Comparison of ENCODE assay signal across 13 cellular contexts in genomic region chr17:17826942-17827785, GRCh38. TPM values are rescaled to one million over a fixed set of nuclear protein-coding genes. Genes with fewer than 3 reads are reported as not detected.
A peak's percentile ranks its signal among the peaks of the same experiment; 100 is the strongest.
DNase-seq lines count a peak whose midpoint lies in the region; ATAC-seq, FAIRE-seq and TF ChIP-seq lines count a peak whose summit lies in the region.
"Had no signal": no experiment of that assay in that cellular context is flagged by ENCODE, and none has a peak within 500 bp of the region (broad histone marks: within the 10 kb centered on the region; RNA-seq: fewer than 3 reads in every experiment).

No MANE protein-coding gene starts in this region.

- no peak for TF ChIP-seq CTCF in activated CD8-positive, alpha-beta T cell treated with anti-CD3 and anti-CD28 coated beads for 36 hours (IDR thresholded peaks at IDR 0.05)
- no peak for TF ChIP-seq CTCF in keratinocyte (optimal IDR thresholded peaks at IDR 0.05 in 1 of 3, IDR thresholded peaks at IDR 0.05 in 1 of 3, conservative IDR thresholded peaks at IDR 0.05 in 1 of 3; ENCODE audit: extremely low read depth in 1 of 3, insufficient read depth in 2 of 3, low read length in 3 of 3)
- no peak for TF ChIP-seq CTCF in stomach (IDR thresholded peaks at IDR 0.05)

- peak overlapping the region; percentile 47 for H3K4me3 Mint-ChIP-seq in activated T-cell treated with anti-CD3 and anti-CD28 coated beads, Interleukin-2, amount 50 U/mL, for 24 hours
- no peak overlapping the region for H3K4me3 Mint-ChIP-seq in activated T-cell treated with anti-CD3 and anti-CD28 coated beads, Interleukin-2, amount 50 U/mL, for 4 hours
- H3K4me3 Mint-ChIP-seq in activated CD8-positive, alpha-beta T cell treated with anti-CD3 and anti-CD28 coated beads for 36 hours, result peak overlapping the region; percentile 31
- H3K4me3 Mint-ChIP-seq: endodermal cell had no signal

- H3K4me2 ChIP-seq in keratinocyte (ENCODE audit: control insufficient read depth, extremely low read depth, insufficient read depth, low read depth, low read length), result no peak overlapping the region

- no peak for ATAC-seq in activated T-cell treated with anti-CD3 and anti-CD28 coated beads, Interleukin-2, amount 50 U/mL, for 4 hours
- no peak for ATAC-seq in activated CD8-positive, alpha-beta T cell treated with anti-CD3 and anti-CD28 coated beads for 36 hours
- ATAC-seq in GM18870 (IDR thresholded peaks at IDR 0.05; ENCODE audit: unreplicated experiment), result no peak

- H3K36me3 ChIP-seq in keratinocyte (ENCODE audit: control insufficient read depth in 2 of 2, extremely low read depth in 1 of 2, insufficient read depth in 2 of 2, low read length in 2 of 2) (peaks cover 15 to 28% of the 10 kb centered on the region in 2 experiments), stomach (peaks cover 0 to 9% (median 0%) of the 10 kb centered on the region in 4 donors)

- H3K27ac ChIP-seq in keratinocyte (ENCODE audit: control insufficient read depth, insufficient read depth, low read length) (peak overlapping the region; percentile 22), stomach (peak overlapping the region in 3 of 5 donors; percentile 87 to 94 (median 88))

- no peak overlapping the region for H3K4me3 ChIP-seq in keratinocyte (ENCODE audit: control insufficient read depth in 2 of 3, extremely low read depth in 1 of 3, insufficient read depth in 2 of 3, low read depth in 1 of 3, low read length in 3 of 3)
- H3K4me3 ChIP-seq in stomach, result no peak overlapping the region

- no peak for DNase-seq in activated T-cell treated with anti-CD3 and anti-CD28 coated beads, Interleukin-2, amount 50 U/mL, for 24 hours
- no peak for DNase-seq in activated T-cell treated with anti-CD3 and anti-CD28 coated beads, Interleukin-2, amount 50 U/mL, for 4 hours
- DNase-seq in activated CD8-positive, alpha-beta T cell treated with anti-CD3 and anti-CD28 coated beads for 36 hours, result no peak
- DNase-seq in keratinocyte (ENCODE audit: low read depth, low spot score), result no peak
- no peak for DNase-seq in stomach
- DNase-seq in T1000 (lab: John Stamatoyannopoulos, UW), result no peak
- no peak for DNase-seq in GDM1 (lab: John Stamatoyannopoulos, UW)
- DNase-seq: EL; endodermal cell; hippocampal formation; NCI-H187 treated with DMSO at 0.1 percent for 48 hours; NK-92 treated with Interleukin-12 subunit alpha and Interleukin-12 subunit beta, amount 100 ng/mL, for 24 hours had no signal

- peaks cover 58% of the 10 kb centered on the region for H3K4me1 ChIP-seq in keratinocyte (ENCODE audit: control insufficient read depth, extremely low read depth, insufficient read depth, low read length)
- peaks cover 76 to 97% (median 90%) of the 10 kb centered on the region in 4 donors for H3K4me1 ChIP-seq in stomach

- H3K27me3 ChIP-seq in keratinocyte (ENCODE audit: control insufficient read depth, extremely low read depth, insufficient read depth, low read length), result no peaks in the 10 kb centered on the region
- no peaks in the 10 kb centered on the region for H3K27me3 ChIP-seq in stomach

- peaks cover 75% of the 10 kb centered on the region for H3K36me3 Mint-ChIP-seq in activated T-cell treated with anti-CD3 and anti-CD28 coated beads, Interleukin-2, amount 50 U/mL, for 24 hours (ENCODE audit: low read depth)
- H3K36me3 Mint-ChIP-seq in activated T-cell treated with anti-CD3 and anti-CD28 coated beads, Interleukin-2, amount 50 U/mL, for 4 hours (ENCODE audit: insufficient read depth), result peaks cover under 1% of the 10 kb centered on the region
- peaks cover 48% of the 10 kb centered on the region for H3K36me3 Mint-ChIP-seq in activated CD8-positive, alpha-beta T cell treated with anti-CD3 and anti-CD28 coated beads for 36 hours (ENCODE audit: low read depth)

- no peaks in the 10 kb centered on the region for H3K27me3 Mint-ChIP-seq in activated T-cell treated with anti-CD3 and anti-CD28 coated beads, Interleukin-2, amount 50 U/mL, for 24 hours
- H3K27me3 Mint-ChIP-seq in activated T-cell treated with anti-CD3 and anti-CD28 coated beads, Interleukin-2, amount 50 U/mL, for 4 hours (ENCODE audit: low read depth), result no peaks in the 10 kb centered on the region
- H3K27me3 Mint-ChIP-seq in activated CD8-positive, alpha-beta T cell treated with anti-CD3 and anti-CD28 coated beads for 36 hours, result no peaks in the 10 kb centered on the region

- peak overlapping the region; percentile 96 for H3K27ac Mint-ChIP-seq in activated T-cell treated with anti-CD3 and anti-CD28 coated beads, Interleukin-2, amount 50 U/mL, for 24 hours
- peak overlapping the region; percentile 95 for H3K27ac Mint-ChIP-seq in activated CD8-positive, alpha-beta T cell treated with anti-CD3 and anti-CD28 coated beads for 36 hours

- CTCF ChIA-PET in activated CD8-positive, alpha-beta T cell treated with anti-CD3 and anti-CD28 coated beads for 36 hours (lab: Charles Lee), result interaction anchor here (0.9 to 4.0 kb wide), 5 partner anchors 9 to 34 kb away, joined by 3 to 15 read pairs (median 3); partner anchors contain the start of gene SREBF1

- no peak overlapping the region for H3K9ac ChIP-seq in keratinocyte (ENCODE audit: control insufficient read depth, extremely low read depth, insufficient read depth, low read length)

- no peaks in the 10 kb centered on the region for H3K9me3 Mint-ChIP-seq in activated T-cell treated with anti-CD3 and anti-CD28 coated beads, Interleukin-2, amount 50 U/mL, for 24 hours
- no peaks in the 10 kb centered on the region for H3K9me3 Mint-ChIP-seq in activated T-cell treated with anti-CD3 and anti-CD28 coated beads, Interleukin-2, amount 50 U/mL, for 4 hours
- no peaks in the 10 kb centered on the region for H3K9me3 Mint-ChIP-seq in activated CD8-positive, alpha-beta T cell treated with anti-CD3 and anti-CD28 coated beads for 36 hours
- H3K9me3 Mint-ChIP-seq: endodermal cell had no signal

- H3K9me1 ChIP-seq in keratinocyte (ENCODE audit: control insufficient read depth, extremely low read depth, insufficient read depth, low read length), result peaks cover 4% of the 10 kb centered on the region

- peaks cover 84% of the 10 kb centered on the region for H3K4me1 Mint-ChIP-seq in activated T-cell treated with anti-CD3 and anti-CD28 coated beads, Interleukin-2, amount 50 U/mL, for 24 hours (ENCODE audit: low read depth)
- H3K4me1 Mint-ChIP-seq in activated T-cell treated with anti-CD3 and anti-CD28 coated beads, Interleukin-2, amount 50 U/mL, for 4 hours (ENCODE audit: low read depth), result peaks cover 63% of the 10 kb centered on the region
- peaks cover 85% of the 10 kb centered on the region for H3K4me1 Mint-ChIP-seq in activated CD8-positive, alpha-beta T cell treated with anti-CD3 and anti-CD28 coated beads for 36 hours (ENCODE audit: low read depth)

- no peak for TF ChIP-seq POLR2A in stomach (IDR thresholded peaks at IDR 0.05)

- H4K20me1 ChIP-seq in keratinocyte (ENCODE audit: control insufficient read depth, extremely low read depth, insufficient read depth, low read length), result peaks cover 27% of the 10 kb centered on the region

- dilution Hi-C loops in keratinocyte (cut with MboI; ENCODE audit: extremely low pct_ligation_motif_present, low sequenced_read_pairs), result no loop called here

- no peak for FAIRE-seq in keratinocyte (lab: Jason Lieb, UNC)

- no peak overlapping the region for H2AFZ ChIP-seq in keratinocyte (ENCODE audit: control insufficient read depth, low read length)

- POLR2A ChIA-PET in activated CD8-positive, alpha-beta T cell treated with anti-CD3 and anti-CD28 coated beads for 36 hours (lab: Charles Lee), result interaction anchor here (0.7 to 22.2 kb wide), 9 partner anchors 4 to 144 kb away, joined by 3 to 617 read pairs (median 3); partner anchors contain the start of gene SREBF1

- intact Hi-C loops in activated CD8-positive, alpha-beta T cell treated with anti-CD3 and anti-CD28 coated beads for 36 hours (cut with micrococcal nuclease), result no loop called here
- intact Hi-C loops in stomach (cut with DNase I; ENCODE audit: low total_unique reads), result no loop called here

- no peak for TF ChIP-seq EP300 in stomach (IDR thresholded peaks at IDR 0.05)

- no peaks in the 10 kb centered on the region for H3K9me3 ChIP-seq in keratinocyte (ENCODE audit: control insufficient read depth, low read depth, low read length)
- no peaks in the 10 kb centered on the region for H3K9me3 ChIP-seq in stomach

- H3K79me2 ChIP-seq in keratinocyte (ENCODE audit: control insufficient read depth, insufficient read depth, low read length), result peaks cover 82% of the 10 kb centered on the region

- WGBS in stomach, 5 donors, result 67 to 89% (median 76%) methylated on average over 15 to 16 of the region's 16 CpGs

RNA-seq across cellular contexts. Expression of gene SREBF1, which starts 9.6 kb away (rescaled TPM):
- total RNA-seq in activated T-cell treated with anti-CD3 and anti-CD28 coated beads, Interleukin-2, amount 50 U/mL, for 4 hours, result 10 to 100 TPM; 34.3 to 44.0 (median 34.6) TPM
- total RNA-seq in activated CD8-positive, alpha-beta T cell treated with anti-CD3 and anti-CD28 coated beads for 36 hours, result 100 to 1,000 TPM; 103 to 116 TPM
- polyA plus RNA-seq in keratinocyte, result 51.7 to 62.3 TPM (median 59.8 TPM) in 3 replicates
- 141 TPM for polyA plus RNA-seq in keratinocyte (2011; ENCODE audit: low read depth)
- 13.1 and 22.9 TPM in 2 replicates for polyA plus RNA-seq in keratinocyte (2011; cell fraction: cytosol; rRNA removed)
- 193 and 230 TPM in 2 replicates for polyA plus RNA-seq in keratinocyte (2011; cell fraction: nucleus; rRNA removed)
- polyA plus RNA-seq in keratinocyte (2012; ENCODE audit: low replicate concordance), result 58.4 and 115 TPM in 2 replicates
- polyA minus RNA-seq in keratinocyte, result 92.2 to 212 TPM (median 99.5 TPM) in 3 replicates
- polyA minus RNA-seq in keratinocyte (2011; cell fraction: cytosol; rRNA and poly(A)+ RNA removed), result 158 TPM
- 274 and 384 TPM in 2 replicates for polyA minus RNA-seq in keratinocyte (2011; cell fraction: nucleus; rRNA and poly(A)+ RNA removed)
- 100 to 1,000 TPM in 3 of 5 donors, 10 to 100 TPM in 2; 18.9 to 207 (median 126) TPM for total RNA-seq in stomach
- 10 to 100 TPM; 13.1 to 64.5 (median 17.2) TPM for polyA plus RNA-seq in stomach
